ENCODE assay signal across 12 cellular contexts in genomic region chr2:217994776-217995274, GRCh38. TPM values are rescaled to one million over a fixed set of nuclear protein-coding genes. Genes with fewer than 3 reads are reported as not detected.
DNase-seq lines count a peak whose midpoint lies in the region; ATAC-seq and TF ChIP-seq lines count a peak whose summit lies in the region.
"Had no signal": no experiment of that assay in that cellular context is flagged by ENCODE, and none has a peak within 500 bp of the region (broad histone marks: within the 10 kb centered on the region; RNA-seq: fewer than 3 reads in every experiment).

No MANE protein-coding gene starts in this region.

- H3K4me2 ChIP-seq in trophoblast cell (ENCODE audit: low read length) = peak overlapping the region; percentile 4

- peaks cover 4% of the 10 kb centered on the region for H3K79me1 ChIP-seq in trophoblast cell (ENCODE audit: low read length)

- no peak overlapping the region for H2BK120ac ChIP-seq in trophoblast cell (ENCODE audit: insufficient read depth, low read length, poor library complexity)

- peak overlapping the region; percentile 2; the same call in 1 of the 2 replicates for H3K4me3 ChIP-seq in AG10803 (ENCODE audit: low read length)
- no peak overlapping the region for H3K4me3 ChIP-seq in trophoblast cell (ENCODE audit: low read depth, low read length)
- H3K4me3 ChIP-seq: lung had no signal

- CTCF ChIA-PET in RWPE1 (lab: Yijun Ruan, JAX) = interaction anchor here (0.6 to 0.8 kb wide), 4 partner anchors 11 to 208 kb away, joined by 3 to 7 read pairs (median 4); no protein-coding TSS in a partner anchor

- H3K27me3 ChIP-seq in trophoblast cell (ENCODE audit: insufficient read depth, low read length) = no peaks in the 10 kb centered on the region

- no peak overlapping the region for H2BK12ac ChIP-seq in trophoblast cell (ENCODE audit: low read length)

- H3K79me2 ChIP-seq in trophoblast cell (ENCODE audit: control insufficient read depth, insufficient read depth, low read length, poor library complexity) = no peaks in the 10 kb centered on the region

- no peak overlapping the region for H3K14ac ChIP-seq in trophoblast cell (ENCODE audit: low read length)

- no peak overlapping the region for H4K12ac ChIP-seq in trophoblast cell (ENCODE audit: low read depth, low read length)

- POLR2A ChIA-PET in RWPE1 (lab: Yijun Ruan, JAX; ENCODE audit: low non-redundant PET) = no interaction called here

- H3K4me1 ChIP-seq in trophoblast cell (ENCODE audit: control insufficient read depth in 1 of 2, insufficient read depth in 2 of 2, low read length in 2 of 2) = peaks cover 24 to 27% of the 10 kb centered on the region in 2 experiments

- H3K9ac ChIP-seq in trophoblast cell (ENCODE audit: low read length) = no peak overlapping the region

- peak overlapping the region; percentile 49 for H4K91ac ChIP-seq in trophoblast cell (ENCODE audit: low read depth, low read length)

- no peak overlapping the region for H2BK5ac ChIP-seq in trophoblast cell (ENCODE audit: low read depth, low read length, poor library complexity)

- H3K23ac ChIP-seq in trophoblast cell (ENCODE audit: low read length) = no peak overlapping the region

- ATAC-seq in HG02623 (IDR thresholded peaks at IDR 0.05; ENCODE audit: unreplicated experiment) = no peak
- no peak for ATAC-seq in GM21390 (IDR thresholded peaks at IDR 0.05; ENCODE audit: unreplicated experiment)

- no peaks in the 10 kb centered on the region for H3K36me3 ChIP-seq in trophoblast cell (ENCODE audit: control insufficient read depth in 1 of 2, insufficient read depth in 2 of 2, low read length in 2 of 2)

- H3K18ac ChIP-seq in trophoblast cell (ENCODE audit: low read length) = no peak overlapping the region

- H2AK5ac ChIP-seq in trophoblast cell (ENCODE audit: low read length) = no peak overlapping the region

- peaks cover 5% of the 10 kb centered on the region for H3K9me3 ChIP-seq in trophoblast cell (ENCODE audit: insufficient read depth, low read depth, low read length)

- peak overlapping the region; percentile 99 for H3K27ac ChIP-seq in RWPE1
- H3K27ac ChIP-seq in trophoblast cell (ENCODE audit: low read depth, low read length) = peak overlapping the region; percentile 69

- no peak overlapping the region for H4K8ac ChIP-seq in trophoblast cell (ENCODE audit: low read depth, low read length)

- DNase-seq in AG10803 (ENCODE audit: low read depth) = peak; percentile 86
- DNase-seq in RWPE1 (ENCODE audit: low spot score) = peak; percentile 67
- DNase-seq in fibroblast of peridontal ligament (ENCODE audit: extremely low read depth) = peak; percentile 63
- DNase-seq in trophoblast cell = peak; percentile 16 to 39
- DNase-seq in NCI-H1048 (lab: John Stamatoyannopoulos, UW) = no peak
- DNase-seq in NCI-H2196 (lab: John Stamatoyannopoulos, UW; ENCODE audit: unreplicated experiment) = no peak
- DNase-seq: activated effector memory CD4-positive, alpha-beta T cell treated with Interleukin-2 at 50 U/mL for 16 hours; CD4-positive, alpha-beta memory T cell; stimulated activated naive CD4-positive, alpha-beta T cell treated with Interleukin-2 at 50 U/mL for 16 hours had no signal

- no peak overlapping the region for H2AFZ ChIP-seq in trophoblast cell (ENCODE audit: insufficient read depth, low read length, poor library complexity)

- WGBS in trophoblast cell (ENCODE audit: extremely low coverage, insufficient coverage, insufficient read length) = no CpG with 5 or more reads among the region's 4 CpGs

- no peak for TF ChIP-seq CTCF in AG10803 (conservative IDR thresholded peaks at IDR 0.05; ENCODE audit: low read length)
- no peak for TF ChIP-seq CTCF in RWPE1 (conservative IDR thresholded peaks at IDR 0.05; ENCODE audit: low read depth)

- H3K4ac ChIP-seq in trophoblast cell (ENCODE audit: low read depth, low read length) = no peak overlapping the region

RNA-seq across cellular contexts. Expression of gene TNS1, which starts 8.0 kb away (rescaled TPM):
- polyA plus RNA-seq in trophoblast cell (2013) = 1.5 and 2.0 TPM in 2 replicates
- polyA plus RNA-seq: CD4-positive, alpha-beta memory T cell had no signal

Comparison
In these comparisons a context has a peak if more than half of its experiments do, and no peak if none do; other contexts are left out.
1. DNase-seq: peak in AG10803 (single experiment), RWPE1 (single experiment), fibroblast of peridontal ligament (single experiment) and trophoblast cell (2 of 2); none in NCI-H1048 (single experiment) and NCI-H2196 (single experiment).